ENCODE assay signal across 1 cellular context in genomic region chr9:137017791-137018497, GRCh38.
TF ChIP-seq lines count a peak whose summit lies in the region.

No MANE protein-coding gene starts in this region.

TF ChIP-seq in GM23338, 12 proteins besides CTCF, POLR2A, EP300 and RAD21 (continued from another document):
- TF ChIP-seq ZNF462 (CRISPR knock-in tag; IDR thresholded peaks at IDR 0.05) (no peak), ETS1 (IDR thresholded peaks at IDR 0.05) (no peak), EZH2phosphoT487 (IDR thresholded peaks at IDR 0.05; ENCODE audit: unreplicated experiment) (no peak), ZNF331 (CRISPR knock-in tag; IDR thresholded peaks at IDR 0.05; ENCODE audit: low read depth) (no peak)
